6 cellular contexts compared by ENCODE assay signal in genomic region chr19:48363500-48363809, GRCh38. TPM values are rescaled to one million over a fixed set of nuclear protein-coding genes. Genes with fewer than 3 reads are reported as not detected.
A peak's percentile ranks its signal among the peaks of the same experiment; 100 is the strongest.
DNase-seq lines count a peak whose midpoint lies in the region; ATAC-seq and TF ChIP-seq lines count a peak whose summit lies in the region.

No MANE protein-coding gene starts in this region.

- peak overlapping the region; percentile 96 for H3K4me2 ChIP-seq in neural cell (ENCODE audit: low read length)

- H3F3A ChIP-seq in neural cell (ENCODE audit: insufficient read depth, low read length, poor library complexity, severe bottlenecking): no peaks in the 10 kb centered on the region

- TF ChIP-seq RAD21 in neural cell (conservative IDR thresholded peaks at IDR 0.05): no peak

- H2AFZ ChIP-seq in neural cell (ENCODE audit: low read depth, low read length): peak overlapping the region; percentile 85

- H3K36me3 Mint-ChIP-seq in brain: no peaks in the 10 kb centered on the region

- peak overlapping the region; percentile 85 to 91 (median 89) for H3K4me3 Mint-ChIP-seq in brain

- peak overlapping the region; percentile 92 for H3K27ac ChIP-seq in neural cell (ENCODE audit: low read length)

- DNase-seq in GM13977 (ENCODE audit: low spot score) (peak; percentile 21), SHP77 (lab: John Stamatoyannopoulos, UW) (no peak)

- H3K27me3 ChIP-seq in neural cell (ENCODE audit: insufficient read depth, low read depth, low read length): no peaks in the 10 kb centered on the region

- ATAC-seq in HG03039 (IDR thresholded peaks at IDR 0.05; ENCODE audit: unreplicated experiment): peak; percentile 6
- ATAC-seq in GM18861 (IDR thresholded peaks at IDR 0.05; ENCODE audit: unreplicated experiment): no peak

- H3K27ac Mint-ChIP-seq in brain: peak overlapping the region; percentile 96 to 99 (median 98)

- in situ Hi-C loops in GM13977 (cut with MboI; ENCODE audit: low pct_unique_long_range_greater_than_20kb, low sequenced_read_pairs, unreplicated experiment): no loop called here

- no peaks in the 10 kb centered on the region for H3K79me2 ChIP-seq in neural cell (replicated peaks; ENCODE audit: insufficient read depth, low read length)

- no peaks in the 10 kb centered on the region for H4K20me1 ChIP-seq in neural cell (ENCODE audit: insufficient read depth)

- H3K4me3 ChIP-seq in neural cell (ENCODE audit: low read length): peak overlapping the region; percentile 73

- H3K4me1 Mint-ChIP-seq in brain: peaks cover 14% of the 10 kb centered on the region

- peaks cover 0 to 4% (median 0%) of the 10 kb centered on the region in 5 experiments for H3K9me3 Mint-ChIP-seq in brain

- H3K27me3 Mint-ChIP-seq in brain: no peaks in the 10 kb centered on the region

- no peaks in the 10 kb centered on the region for H3K9me3 ChIP-seq in neural cell (ENCODE audit: low read length)

- H3K9me2 ChIP-seq in neural cell (ENCODE audit: insufficient read depth, low read length): no peaks in the 10 kb centered on the region

- TF ChIP-seq EP300 in neural cell (conservative IDR thresholded peaks at IDR 0.05; ENCODE audit: poor library complexity, severe bottlenecking): no peak

- no peaks in the 10 kb centered on the region for H3K36me3 ChIP-seq in neural cell (ENCODE audit: insufficient read depth, low read length)

- H3K9ac ChIP-seq in neural cell (ENCODE audit: low read length): peak overlapping the region; percentile 87

- TF ChIP-seq CTCF in GM13977 (IDR thresholded peaks at IDR 0.05; ENCODE audit: extremely low read depth, insufficient read depth, missing control alignments) (no peak), brain (conservative IDR thresholded peaks at IDR 0.05) (no peak), neural cell (IDR thresholded peaks at IDR 0.05; ENCODE audit: poor library complexity, severe bottlenecking) (no peak)

TF ChIP-seq in neural cell, 6 proteins besides CTCF, POLR2A, EP300 and RAD21:
- TF ChIP-seq REST (IDR thresholded peaks at IDR 0.05; ENCODE audit: borderline replicate concordance): peak; percentile 78
- TF ChIP-seq EZH2 (IDR thresholded peaks at IDR 0.05; ENCODE audit: borderline replicate concordance, insufficient read depth, low read length, poor library complexity, severe bottlenecking): no peak
- TF ChIP-seq MXI1 (conservative IDR thresholded peaks at IDR 0.05; ENCODE audit: poor library complexity, severe bottlenecking): no peak

RNA-seq across cellular contexts. Expression of gene TMEM143, which starts 0.3 kb away (rescaled TPM):
- polyA plus RNA-seq in brain (ENCODE audit: insufficient read depth, low read depth, low replicate concordance) (6.4 TPM), neural cell (4.2 and 11.7 TPM in 2 replicates)
- polyA minus RNA-seq in neural cell: 8.9 and 17.0 TPM in 2 replicates

RNA-seq across cellular contexts. Expression of gene SYNGR4, which starts 0.7 kb away (rescaled TPM):
- polyA plus RNA-seq in brain (ENCODE audit: insufficient read depth, low read depth, low replicate concordance) (8.6 TPM), neural cell (not detected in 2 replicates)
- polyA minus RNA-seq in neural cell: not detected in 2 replicates

RNA-seq across cellular contexts. Expression of gene KDELR1, which starts 27.9 kb away (rescaled TPM):
- 216 TPM for polyA plus RNA-seq in brain (ENCODE audit: insufficient read depth, low read depth, low replicate concordance)
- 42.3 and 46.9 TPM in 2 replicates for polyA plus RNA-seq in neural cell
- 31.2 and 41.4 TPM in 2 replicates for polyA minus RNA-seq in neural cell

RNA-seq across cellular contexts. Expression of gene GRIN2D, which starts 30.0 kb away (rescaled TPM):
- 2.1 TPM for polyA plus RNA-seq in brain (ENCODE audit: insufficient read depth, low read depth, low replicate concordance)
- 1.8 and 2.8 TPM in 2 replicates for polyA plus RNA-seq in neural cell
- polyA minus RNA-seq in neural cell: 8.5 and 8.7 TPM in 2 replicates

RNA-seq across cellular contexts. Expression of gene EMP3, which starts 38.1 kb away (rescaled TPM):
- polyA plus RNA-seq in brain (ENCODE audit: insufficient read depth, low read depth, low replicate concordance) (24.9 TPM), neural cell (not detected in 2 replicates)
- polyA minus RNA-seq in neural cell: not detected in 2 replicates
